ENCODE assay signal across 8 cellular contexts in the genomic region with DNA sequence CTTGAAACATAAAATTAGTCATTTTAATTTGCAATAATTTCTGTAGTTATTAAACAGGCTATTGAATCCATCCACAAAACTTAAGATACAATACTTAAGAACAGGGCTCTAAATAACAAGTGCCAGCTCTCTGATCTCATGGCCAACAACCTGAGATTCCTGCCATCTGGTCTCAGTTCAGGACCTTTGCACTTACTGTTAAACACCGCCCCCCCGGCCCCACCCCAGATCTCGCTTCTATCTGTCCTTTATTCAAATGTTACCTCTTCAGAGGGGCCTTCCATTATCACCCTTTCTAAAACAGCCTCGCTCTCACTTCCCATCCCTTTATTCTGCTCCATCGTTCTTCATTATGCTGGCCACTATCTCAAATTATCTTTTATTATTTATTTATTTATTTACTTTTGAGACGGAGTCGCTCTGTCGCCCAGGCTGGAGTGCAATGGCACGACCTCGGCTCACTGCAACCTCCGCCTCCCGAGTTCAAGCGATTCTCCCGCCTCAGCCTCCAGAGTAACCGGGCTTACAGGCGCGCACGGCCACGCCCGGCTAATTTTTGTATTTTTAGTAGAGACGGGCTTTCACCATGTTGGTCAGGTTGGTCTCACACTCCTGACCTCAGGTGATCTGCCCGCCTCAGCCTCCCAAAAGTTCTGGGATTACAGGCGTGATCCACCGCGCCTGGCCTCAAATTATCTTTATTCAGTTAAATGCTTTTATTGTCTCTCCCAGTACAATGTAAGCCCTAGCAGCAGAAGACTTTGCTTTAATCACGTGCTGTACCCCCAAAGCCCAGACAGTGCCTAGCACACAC. TPM values are rescaled to one million over a fixed set of nuclear protein-coding genes. Genes with fewer than 3 reads are reported as not detected.
A peak's percentile ranks its signal among the peaks of the same experiment; 100 is the strongest.
DNase-seq lines count a peak whose midpoint lies in the region; ATAC-seq and TF ChIP-seq lines count a peak whose summit lies in the region.

No MANE protein-coding gene starts in this region.

- H3K4me1 ChIP-seq in adrenal gland (replicated peaks in 1 of 2) (peaks cover 10 to 32% of the 10 kb centered on the region in 2 donors), liver (ENCODE audit: control insufficient read depth in 4 of 4, insufficient read depth in 4 of 4, low read length in 3 of 4) (peaks cover 11 to 26% (median 19%) of the 10 kb centered on the region in 4 donors), tibial artery (peaks cover 5 to 34% (median 25%) of the 10 kb centered on the region in 4 donors)

- H3K4me3 Mint-ChIP-seq in activated naive CD4-positive, alpha-beta T cell treated with anti-CD3 and anti-CD28 coated beads for 36 hours, result peak overlapping the region; percentile 96

- TF ChIP-seq POLR2A in adrenal gland (IDR thresholded peaks at IDR 0.05), result no peak

- ATAC-seq in HG03520 (IDR thresholded peaks at IDR 0.05; ENCODE audit: unreplicated experiment) (no peak), HG03196 (IDR thresholded peaks at IDR 0.05; ENCODE audit: unreplicated experiment) (no peak)

- no peak for DNase-seq in activated naive CD4-positive, alpha-beta T cell treated with anti-CD3 and anti-CD28 coated beads for 36 hours
- no peak for DNase-seq in activated naive CD4-positive, alpha-beta T cell treated with anti-CD3 and anti-CD28 coated beads, Interleukin-2, amount 50 U/mL, for 16 hours
- DNase-seq in adrenal gland (no peak), tibial artery (no peak)
- DNase-seq in activated CD4-positive, alpha-beta T cell treated with anti-CD3 and anti-CD28 coated beads, Interleukin-2, amount 50 U/mL, for 48 hours, result no peak

- CTCF ChIA-PET in activated naive CD4-positive, alpha-beta T cell treated with anti-CD3 and anti-CD28 coated beads for 36 hours (lab: Charles Lee), result no interaction called here

- H3K36me3 Mint-ChIP-seq in activated naive CD4-positive, alpha-beta T cell treated with anti-CD3 and anti-CD28 coated beads for 36 hours (ENCODE audit: low read depth), result peaks cover 26% of the 10 kb centered on the region

- intact Hi-C loops in activated naive CD4-positive, alpha-beta T cell treated with anti-CD3 and anti-CD28 coated beads for 36 hours (cut with micrococcal nuclease), result loop anchor here (1.0 to 5.0 kb wide), 6 partner anchors 30 to 369 kb away; a partner anchor contains a TSS
- intact Hi-C loops in adrenal gland (cut with DNase I) (no loop called here), tibial artery (cut with DNase I; ENCODE audit: low total_unique reads) (no loop called here)

- H3K9me3 Mint-ChIP-seq in activated naive CD4-positive, alpha-beta T cell treated with anti-CD3 and anti-CD28 coated beads for 36 hours, result no peaks in the 10 kb centered on the region

- 63 to 69% (median 67%) methylated on average over 25 to 26 of the region's 26 CpGs for WGBS in adrenal gland, 4 donors
- WGBS in liver, result 65% methylated on average over 26 of the region's 26 CpGs

- H3K9me3 ChIP-seq in adrenal gland (replicated peaks in 1 of 3) (no peaks in the 10 kb centered on the region), liver (ENCODE audit: control insufficient read depth in 4 of 4, low read length in 3 of 4) (no peaks in the 10 kb centered on the region), tibial artery (no peaks in the 10 kb centered on the region)

- H3K27ac Mint-ChIP-seq in activated naive CD4-positive, alpha-beta T cell treated with anti-CD3 and anti-CD28 coated beads for 36 hours, result peak overlapping the region; percentile 93

- TF ChIP-seq CTCF in adrenal gland (IDR thresholded peaks at IDR 0.05) (no peak), liver (IDR thresholded peaks at IDR 0.05; ENCODE audit: low read depth, low read length, missing input control) (no peak), tibial artery (IDR thresholded peaks at IDR 0.05) (no peak)

- H3K27ac ChIP-seq in adrenal gland, result peak overlapping the region; percentile 43 to 91 (median 88)
- H3K27ac ChIP-seq in liver (ENCODE audit: low read depth in 1 of 2, low read length in 2 of 2), result peak overlapping the region; percentile 90
- peak overlapping the region; percentile 87 to 92 for H3K27ac ChIP-seq in tibial artery

- peak overlapping the region; percentile 14 to 22 for H3K9ac ChIP-seq in liver (ENCODE audit: low read depth in 1 of 2, low read length in 2 of 2)

- no peaks in the 10 kb centered on the region for H3K27me3 Mint-ChIP-seq in activated naive CD4-positive, alpha-beta T cell treated with anti-CD3 and anti-CD28 coated beads for 36 hours (ENCODE audit: low read depth)

- TF ChIP-seq RAD21 in liver (IDR thresholded peaks at IDR 0.05), result no peak

- H3K36me3 ChIP-seq in adrenal gland (replicated peaks in 1 of 2) (peaks cover 0 to 18% of the 10 kb centered on the region in 2 donors), liver (ENCODE audit: control insufficient read depth in 4 of 4, insufficient read depth in 3 of 4, low read depth in 1 of 4, low read length in 3 of 4) (peaks cover 0 to 12% (median 6%) of the 10 kb centered on the region in 4 donors), tibial artery (peaks cover 0 to 20% (median 6%) of the 10 kb centered on the region in 3 donors)

- H3K27me3 ChIP-seq in adrenal gland (no peaks in the 10 kb centered on the region), liver (ENCODE audit: control insufficient read depth in 4 of 4, insufficient read depth in 4 of 4, low read length in 3 of 4) (no peaks in the 10 kb centered on the region), tibial artery (no peaks in the 10 kb centered on the region)

- H3K4me3 ChIP-seq in adrenal gland, result peak overlapping the region in 1 of 4 donors; percentile 68
- peak overlapping the region in 2 of 3 donors; percentile 36 to 49 for H3K4me3 ChIP-seq in liver (ENCODE audit: low read depth in 1 of 3, low read length in 3 of 3)
- peak overlapping the region; percentile 89 to 97 for H3K4me3 ChIP-seq in tibial artery

- H3K4me1 Mint-ChIP-seq in activated naive CD4-positive, alpha-beta T cell treated with anti-CD3 and anti-CD28 coated beads for 36 hours (ENCODE audit: low read depth), result peaks cover 30% of the 10 kb centered on the region

TF ChIP-seq in liver, 16 proteins besides CTCF, POLR2A, EP300 and RAD21:
- TF ChIP-seq, protein P1, sequence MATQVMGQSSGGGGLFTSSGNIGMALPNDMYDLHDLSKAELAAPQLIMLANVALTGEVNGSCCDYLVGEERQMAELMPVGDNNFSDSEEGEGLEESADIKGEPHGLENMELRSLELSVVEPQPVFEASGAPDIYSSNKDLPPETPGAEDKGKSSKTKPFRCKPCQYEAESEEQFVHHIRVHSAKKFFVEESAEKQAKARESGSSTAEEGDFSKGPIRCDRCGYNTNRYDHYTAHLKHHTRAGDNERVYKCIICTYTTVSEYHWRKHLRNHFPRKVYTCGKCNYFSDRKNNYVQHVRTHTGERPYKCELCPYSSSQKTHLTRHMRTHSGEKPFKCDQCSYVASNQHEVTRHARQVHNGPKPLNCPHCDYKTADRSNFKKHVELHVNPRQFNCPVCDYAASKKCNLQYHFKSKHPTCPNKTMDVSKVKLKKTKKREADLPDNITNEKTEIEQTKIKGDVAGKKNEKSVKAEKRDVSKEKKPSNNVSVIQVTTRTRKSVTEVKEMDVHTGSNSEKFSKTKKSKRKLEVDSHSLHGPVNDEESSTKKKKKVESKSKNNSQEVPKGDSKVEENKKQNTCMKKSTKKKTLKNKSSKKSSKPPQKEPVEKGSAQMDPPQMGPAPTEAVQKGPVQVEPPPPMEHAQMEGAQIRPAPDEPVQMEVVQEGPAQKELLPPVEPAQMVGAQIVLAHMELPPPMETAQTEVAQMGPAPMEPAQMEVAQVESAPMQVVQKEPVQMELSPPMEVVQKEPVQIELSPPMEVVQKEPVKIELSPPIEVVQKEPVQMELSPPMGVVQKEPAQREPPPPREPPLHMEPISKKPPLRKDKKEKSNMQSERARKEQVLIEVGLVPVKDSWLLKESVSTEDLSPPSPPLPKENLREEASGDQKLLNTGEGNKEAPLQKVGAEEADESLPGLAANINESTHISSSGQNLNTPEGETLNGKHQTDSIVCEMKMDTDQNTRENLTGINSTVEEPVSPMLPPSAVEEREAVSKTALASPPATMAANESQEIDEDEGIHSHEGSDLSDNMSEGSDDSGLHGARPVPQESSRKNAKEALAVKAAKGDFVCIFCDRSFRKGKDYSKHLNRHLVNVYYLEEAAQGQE (IDR thresholded peaks at IDR 0.05), result no peak
- TF ChIP-seq FOXA2 (IDR thresholded peaks at IDR 0.05) (no peak), GABPA (IDR thresholded peaks at IDR 0.05 in 1 of 2, conservative IDR thresholded peaks at IDR 0.05 in 1 of 2) (no peak), JUND (IDR thresholded peaks at IDR 0.05) (no peak), YY1 (IDR thresholded peaks at IDR 0.05) (no peak), TAF1 (conservative IDR thresholded peaks at IDR 0.05) (peak; percentile 14)
TF ChIP-seq in liver: peak in this region for 1.

RNA-seq across cellular contexts. Expression of a gene that starts 0.8 kb away (rescaled TPM):
- total RNA-seq in activated naive CD4-positive, alpha-beta T cell treated with anti-CD3 and anti-CD28 coated beads for 36 hours, result 100 to 1,000 TPM; 163 to 166 TPM
- total RNA-seq in adrenal gland (100 to 1,000 TPM; 109 to 443 (median 233) TPM), liver (100 to 1,000 TPM; 118 to 166 TPM)
- polyA plus RNA-seq in adrenal gland (1,000 to 10,000 TPM in 1 of 3 donors, 100 to 1,000 TPM in 2; 114 to 1,255 (median 535) TPM), liver (10 to 100 TPM; 34.2 to 71.6 TPM)

RNA-seq across cellular contexts. Expression of a gene that starts 11.9 kb away (rescaled TPM):
- not detected for total RNA-seq in activated naive CD4-positive, alpha-beta T cell treated with anti-CD3 and anti-CD28 coated beads for 36 hours
- not detected for total RNA-seq in adrenal gland
- not detected for polyA plus RNA-seq in adrenal gland
- total RNA-seq in liver, result not detected
- polyA plus RNA-seq in liver, result not detected

RNA-seq across cellular contexts. Expression of a gene that starts 19.8 kb away (rescaled TPM):
- total RNA-seq in activated naive CD4-positive, alpha-beta T cell treated with anti-CD3 and anti-CD28 coated beads for 36 hours, result not detected
- total RNA-seq in adrenal gland (not detected), liver (not detected)
- polyA plus RNA-seq in adrenal gland (not detected), liver (not detected)

RNA-seq across cellular contexts. Expression of a gene that starts 26.9 kb away (rescaled TPM):
- total RNA-seq in activated naive CD4-positive, alpha-beta T cell treated with anti-CD3 and anti-CD28 coated beads for 36 hours, result not detected
- under 1 TPM in 2 of 8 donors, not detected in 6; 0.15 to 0.28 TPM for total RNA-seq in adrenal gland
- under 1 TPM in 2 of 3 donors, not detected in 1; 0.13 to 0.97 TPM for polyA plus RNA-seq in adrenal gland
- not detected for total RNA-seq in liver
- not detected for polyA plus RNA-seq in liver

RNA-seq across cellular contexts. Expression of a gene that starts 29.8 kb away (rescaled TPM):
- total RNA-seq in activated naive CD4-positive, alpha-beta T cell treated with anti-CD3 and anti-CD28 coated beads for 36 hours, result 1 to 10 TPM; 3.4 to 3.8 TPM
- 10 to 100 TPM in 3 of 8 donors, 1 to 10 TPM in 5; 4.9 to 15.3 (median 9.5) TPM for total RNA-seq in adrenal gland
- polyA plus RNA-seq in adrenal gland, result 10 to 100 TPM in 2 of 3 donors, 1 to 10 TPM in 1; 4.4 to 35.2 (median 32.9) TPM
- total RNA-seq in liver, result 1 to 10 TPM; 2.2 to 3.8 TPM
- 1 to 10 TPM; 2.7 to 3.0 TPM for polyA plus RNA-seq in liver
